8 cellular contexts compared by ENCODE assay signal in the genomic region with DNA sequence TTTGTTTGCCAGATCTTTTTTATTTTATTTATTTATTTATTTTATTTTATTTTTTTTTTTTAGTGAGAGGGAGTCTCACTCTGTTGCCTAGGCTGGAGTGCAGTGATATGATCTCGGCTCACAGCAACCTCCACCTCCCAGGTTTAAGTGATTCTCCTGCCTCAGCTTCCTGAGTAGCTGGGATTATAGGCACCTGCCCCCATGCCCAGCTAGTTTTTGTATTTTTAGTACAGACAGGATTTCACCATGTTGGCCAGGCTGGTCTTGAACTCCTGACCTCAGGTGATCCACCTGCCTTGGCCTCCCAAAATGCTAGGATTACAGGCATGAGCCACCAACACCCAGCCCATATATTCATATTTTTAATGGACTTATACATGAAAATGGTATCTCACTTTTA. TPM values are rescaled to one million over a fixed set of nuclear protein-coding genes. Genes with fewer than 3 reads are reported as not detected.
DNase-seq lines count a peak whose midpoint lies in the region; ATAC-seq lines count a peak whose summit lies in the region.
"Not testable (repeated sequence)": the region's sequence is repeated elsewhere in the genome, so short reads cannot be mapped to it uniquely, and the experiment has no call there.
"Had no signal": no experiment of that assay in that cellular context is flagged by ENCODE, and none has a peak within 500 bp of the region (broad histone marks: within the 10 kb centered on the region; RNA-seq: fewer than 3 reads in every experiment).

No MANE protein-coding gene starts in this region.

- intact Hi-C loops in activated CD4-positive, alpha-beta T cell treated with anti-CD3 and anti-CD28 coated beads for 36 hours (cut with DNase I, micrococcal nuclease) = loop anchor here in 1 of 2 experiments (5.0 to 10.0 kb wide), 2 partner anchors 545 to 798 kb away; a partner anchor contains a TSS
- intact Hi-C loops in left cardiac atrium (cut with DNase I) = not testable (repeated sequence)

- H3K4me1 Mint-ChIP-seq in IgD-negative memory B cell = peaks cover 53 to 62% (median 60%) of the 10 kb centered on the region in 3 donors
- H3K4me1 Mint-ChIP-seq in activated CD4-positive, alpha-beta T cell treated with anti-CD3 and anti-CD28 coated beads for 36 hours = peaks cover 69% of the 10 kb centered on the region
- H3K4me1 Mint-ChIP-seq in activated T-cell treated with anti-CD3 and anti-CD28 coated beads, Interleukin-2, amount 50 U/mL, for 4 hours (ENCODE audit: low read depth) = peaks cover 63% of the 10 kb centered on the region
- peaks cover 65% of the 10 kb centered on the region for H3K4me1 Mint-ChIP-seq in activated naive CD8-positive, alpha-beta T cell treated with anti-CD3 and anti-CD28 coated beads for 36 hours
- peaks cover 71 to 77% of the 10 kb centered on the region in 2 donors for H3K4me1 Mint-ChIP-seq in natural killer cell treated with Interleukin-12 subunit alpha and Interleukin-12 subunit beta and Interleukin-15 and Interleukin-18, amount 100 ng/mL, for 72 hours (ENCODE audit: low read depth in 2 of 2)
- peaks cover 77% of the 10 kb centered on the region for H3K4me1 Mint-ChIP-seq in stimulated activated memory B cell treated with anti-CD40 and anti-IgM and Interleukin-4, amounts not matched to agents 10 μg/mL and 1 μg/mL and 100 μg/mL, for 72 hours

- CTCF ChIA-PET in activated CD4-positive, alpha-beta T cell treated with anti-CD3 and anti-CD28 coated beads for 36 hours (lab: Charles Lee) = interaction anchor here (0.9 to 1.3 kb wide), 3 partner anchors 13 to 42 kb away, joined by 3 to 6 read pairs (median 3); no protein-coding TSS in a partner anchor

- POLR2A ChIA-PET in activated CD4-positive, alpha-beta T cell treated with anti-CD3 and anti-CD28 coated beads for 36 hours (lab: Charles Lee) = interaction anchor here (0.6 kb wide), 1 partner anchor 49 kb away, joined by 3 read pairs; no protein-coding TSS in a partner anchor

- peak overlapping the region; percentile 10 to 99 (median 95) for H3K27ac Mint-ChIP-seq in IgD-negative memory B cell
- peak overlapping the region; percentile 64 for H3K27ac Mint-ChIP-seq in activated CD4-positive, alpha-beta T cell treated with anti-CD3 and anti-CD28 coated beads for 36 hours
- H3K27ac Mint-ChIP-seq in activated naive CD8-positive, alpha-beta T cell treated with anti-CD3 and anti-CD28 coated beads for 36 hours = peak overlapping the region; percentile 99
- H3K27ac Mint-ChIP-seq in natural killer cell treated with Interleukin-12 subunit alpha and Interleukin-12 subunit beta and Interleukin-15 and Interleukin-18, amount 100 ng/mL, for 72 hours = peak overlapping the region; percentile 99
- peak overlapping the region; percentile 99 for H3K27ac Mint-ChIP-seq in stimulated activated memory B cell treated with anti-CD40 and anti-IgM and Interleukin-4, amounts not matched to agents 10 μg/mL and 1 μg/mL and 100 μg/mL, for 72 hours

- H3K36me3 Mint-ChIP-seq in IgD-negative memory B cell = peaks cover 11% of the 10 kb centered on the region
- peaks cover 66% of the 10 kb centered on the region for H3K36me3 Mint-ChIP-seq in activated CD4-positive, alpha-beta T cell treated with anti-CD3 and anti-CD28 coated beads for 36 hours (ENCODE audit: low read depth)
- peaks cover 26% of the 10 kb centered on the region for H3K36me3 Mint-ChIP-seq in activated T-cell treated with anti-CD3 and anti-CD28 coated beads, Interleukin-2, amount 50 U/mL, for 4 hours (ENCODE audit: insufficient read depth)
- H3K36me3 Mint-ChIP-seq in activated naive CD8-positive, alpha-beta T cell treated with anti-CD3 and anti-CD28 coated beads for 36 hours = peaks cover 74% of the 10 kb centered on the region
- peaks cover 26% of the 10 kb centered on the region for H3K36me3 Mint-ChIP-seq in natural killer cell treated with Interleukin-12 subunit alpha and Interleukin-12 subunit beta and Interleukin-15 and Interleukin-18, amount 100 ng/mL, for 72 hours
- H3K36me3 Mint-ChIP-seq in stimulated activated memory B cell treated with anti-CD40 and anti-IgM and Interleukin-4, amounts not matched to agents 10 μg/mL and 1 μg/mL and 100 μg/mL, for 72 hours = peaks cover 64% of the 10 kb centered on the region

- ATAC-seq in activated CD4-positive, alpha-beta T cell treated with anti-CD3 and anti-CD28 coated beads for 36 hours; activated T-cell treated with anti-CD3 and anti-CD28 coated beads, Interleukin-2, amount 50 U/mL, for 4 hours; left cardiac atrium; natural killer cell treated with Interleukin-12 subunit alpha and Interleukin-12 subunit beta and Interleukin-15 and Interleukin-18, amount 100 ng/mL, for 72 hours; stimulated activated memory B cell treated with anti-CD40 and anti-IgM and Interleukin-4, amounts not matched to agents 10 μg/mL and 1 μg/mL and 100 μg/mL, for 72 hours: not testable (repeated sequence)

- H3K4me3 Mint-ChIP-seq in IgD-negative memory B cell = peak overlapping the region in 3 of 4 donors; percentile 46 to 100 (median 54)
- H3K4me3 Mint-ChIP-seq in activated CD4-positive, alpha-beta T cell treated with anti-CD3 and anti-CD28 coated beads for 36 hours = peak overlapping the region; percentile 98
- H3K4me3 Mint-ChIP-seq in activated T-cell treated with anti-CD3 and anti-CD28 coated beads, Interleukin-2, amount 50 U/mL, for 4 hours = peak overlapping the region; percentile 99
- H3K4me3 Mint-ChIP-seq in activated naive CD8-positive, alpha-beta T cell treated with anti-CD3 and anti-CD28 coated beads for 36 hours = peak overlapping the region; percentile 99
- peak overlapping the region; percentile 99 for H3K4me3 Mint-ChIP-seq in natural killer cell treated with Interleukin-12 subunit alpha and Interleukin-12 subunit beta and Interleukin-15 and Interleukin-18, amount 100 ng/mL, for 72 hours
- H3K4me3 Mint-ChIP-seq in stimulated activated memory B cell treated with anti-CD40 and anti-IgM and Interleukin-4, amounts not matched to agents 10 μg/mL and 1 μg/mL and 100 μg/mL, for 72 hours = peak overlapping the region; percentile 48

- DNase-seq in activated CD4-positive, alpha-beta T cell treated with anti-CD3 and anti-CD28 coated beads for 36 hours; activated T-cell treated with anti-CD3 and anti-CD28 coated beads, Interleukin-2, amount 50 U/mL, for 4 hours; activated naive CD8-positive, alpha-beta T cell treated with anti-CD3 and anti-CD28 coated beads for 36 hours; natural killer cell treated with Interleukin-12 subunit alpha and Interleukin-12 subunit beta and Interleukin-15 and Interleukin-18, amount 100 ng/mL, for 72 hours (ENCODE audit: low spot score): not testable (repeated sequence)
- DNase-seq in left cardiac atrium = peak; percentile 3

- H3K9me3 Mint-ChIP-seq in IgD-negative memory B cell; activated CD4-positive, alpha-beta T cell treated with anti-CD3 and anti-CD28 coated beads for 36 hours (ENCODE audit: low read depth); activated T-cell treated with anti-CD3 and anti-CD28 coated beads, Interleukin-2, amount 50 U/mL, for 4 hours; activated naive CD8-positive, alpha-beta T cell treated with anti-CD3 and anti-CD28 coated beads for 36 hours; natural killer cell treated with Interleukin-12 subunit alpha and Interleukin-12 subunit beta and Interleukin-15 and Interleukin-18, amount 100 ng/mL, for 72 hours; stimulated activated memory B cell treated with anti-CD40 and anti-IgM and Interleukin-4, amounts not matched to agents 10 μg/mL and 1 μg/mL and 100 μg/mL, for 72 hours: not testable (repeated sequence)

- not testable (repeated sequence) for H3K27me3 Mint-ChIP-seq in IgD-negative memory B cell; activated CD4-positive, alpha-beta T cell treated with anti-CD3 and anti-CD28 coated beads for 36 hours; activated T-cell treated with anti-CD3 and anti-CD28 coated beads, Interleukin-2, amount 50 U/mL, for 4 hours (ENCODE audit: low read depth); activated naive CD8-positive, alpha-beta T cell treated with anti-CD3 and anti-CD28 coated beads for 36 hours; natural killer cell treated with Interleukin-12 subunit alpha and Interleukin-12 subunit beta and Interleukin-15 and Interleukin-18, amount 100 ng/mL, for 72 hours; stimulated activated memory B cell treated with anti-CD40 and anti-IgM and Interleukin-4, amounts not matched to agents 10 μg/mL and 1 μg/mL and 100 μg/mL, for 72 hours

RNA-seq across cellular contexts. Expression of a gene that starts 3.1 kb away (rescaled TPM):
- 134 TPM for polyA plus RNA-seq in IgD-negative memory B cell
- 100 to 1,000 TPM; 143 to 175 TPM for total RNA-seq in activated CD4-positive, alpha-beta T cell treated with anti-CD3 and anti-CD28 coated beads for 36 hours
- 100 to 1,000 TPM; 143 to 180 (median 158) TPM for total RNA-seq in activated T-cell treated with anti-CD3 and anti-CD28 coated beads, Interleukin-2, amount 50 U/mL, for 4 hours
- 100 to 1,000 TPM; 142 to 151 TPM for total RNA-seq in activated naive CD8-positive, alpha-beta T cell treated with anti-CD3 and anti-CD28 coated beads for 36 hours
- total RNA-seq in left cardiac atrium = 10 to 100 TPM; 14.2 to 31.5 TPM
- total RNA-seq in natural killer cell treated with Interleukin-12 subunit alpha and Interleukin-12 subunit beta and Interleukin-15 and Interleukin-18, amount 100 ng/mL, for 72 hours = 100 to 1,000 TPM; 190 to 316 TPM

RNA-seq across cellular contexts. Expression of a gene that starts 30.7 kb away (rescaled TPM):
- 0.79 TPM for polyA plus RNA-seq in IgD-negative memory B cell
- total RNA-seq in activated CD4-positive, alpha-beta T cell treated with anti-CD3 and anti-CD28 coated beads for 36 hours = under 1 TPM in 1 of 2 experiments, not detected in 1; 0.14 TPM
- total RNA-seq in activated T-cell treated with anti-CD3 and anti-CD28 coated beads, Interleukin-2, amount 50 U/mL, for 4 hours = under 1 TPM in 1 of 3 donors, not detected in 2; 0.11 TPM
- total RNA-seq in activated naive CD8-positive, alpha-beta T cell treated with anti-CD3 and anti-CD28 coated beads for 36 hours = under 1 TPM in 1 of 2 experiments, not detected in 1; 0.12 TPM
- total RNA-seq in left cardiac atrium = under 1 TPM; 0.16 to 0.65 TPM
- not detected for total RNA-seq in natural killer cell treated with Interleukin-12 subunit alpha and Interleukin-12 subunit beta and Interleukin-15 and Interleukin-18, amount 100 ng/mL, for 72 hours
- total RNA-seq: GM23248 had no signal
- polyA plus RNA-seq: GM23248 had no signal

Comparison
In these comparisons a context has a peak if more than half of its experiments do, and no peak if none do; other contexts are left out.
1. H3K4me3 Mint-ChIP-seq: peak in every context shown above with its lines; median percentile 99 in activated T-cell treated with anti-CD3 and anti-CD28 coated beads, Interleukin-2, amount 50 U/mL, for 4 hours; 99 in activated naive CD8-positive, alpha-beta T cell treated with anti-CD3 and anti-CD28 coated beads for 36 hours; 99 in natural killer cell treated with Interleukin-12 subunit alpha and Interleukin-12 subunit beta and Interleukin-15 and Interleukin-18, amount 100 ng/mL, for 72 hours; 98 in activated CD4-positive, alpha-beta T cell treated with anti-CD3 and anti-CD28 coated beads for 36 hours; 54 in IgD-negative memory B cell; 48 in stimulated activated memory B cell treated with anti-CD40 and anti-IgM and Interleukin-4, amounts not matched to agents 10 μg/mL and 1 μg/mL and 100 μg/mL, for 72 hours.
2. RNA of a gene that starts 3.1 kb away (total RNA-seq): 190 to 316 TPM in natural killer cell treated with Interleukin-12 subunit alpha and Interleukin-12 subunit beta and Interleukin-15 and Interleukin-18, amount 100 ng/mL, for 72 hours, 143 to 175 TPM in activated CD4-positive, alpha-beta T cell treated with anti-CD3 and anti-CD28 coated beads for 36 hours, 143 to 180 TPM in activated T-cell treated with anti-CD3 and anti-CD28 coated beads, Interleukin-2, amount 50 U/mL, for 4 hours and 142 to 151 TPM in activated naive CD8-positive, alpha-beta T cell treated with anti-CD3 and anti-CD28 coated beads for 36 hours; 14.2 to 31.5 TPM in left cardiac atrium; every median in the first group is over 4 times any median in the second.
3. Peak in every context shown above with its lines, with median percentiles within 50 percentile points of each other: H3K27ac Mint-ChIP-seq.